ENCODE assay signal across 9 cellular contexts in the genomic region with DNA sequence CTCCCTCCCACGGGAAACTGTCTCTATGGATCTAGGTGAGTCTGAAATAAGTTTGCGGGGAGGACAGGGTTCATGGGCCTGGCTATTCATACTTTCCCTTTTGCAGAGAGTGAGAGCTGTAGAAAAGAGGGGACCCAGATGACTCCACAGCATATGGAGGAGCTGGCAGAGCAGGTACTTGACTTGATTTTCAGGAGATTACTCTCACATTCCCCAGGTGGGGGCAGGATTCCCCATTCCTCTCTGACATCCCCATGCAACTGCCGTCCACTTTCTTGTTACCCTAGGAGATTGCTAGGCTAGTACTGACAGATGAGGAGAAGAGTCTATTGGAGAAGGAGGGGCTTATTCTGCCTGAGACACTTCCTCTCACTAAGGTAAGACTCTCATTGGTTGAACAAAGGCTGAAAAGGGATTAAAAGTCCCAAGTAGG. TPM values are rescaled to one million over a fixed set of nuclear protein-coding genes. Genes with fewer than 3 reads are reported as not detected.
DNase-seq lines count a peak whose midpoint lies in the region; ATAC-seq and TF ChIP-seq lines count a peak whose summit lies in the region.
"Had no signal": no experiment of that assay in that cellular context is flagged by ENCODE, and none has a peak within 500 bp of the region (broad histone marks: within the 10 kb centered on the region; RNA-seq: fewer than 3 reads in every experiment).

No MANE protein-coding gene starts in this region.

- no peak for TF ChIP-seq EP300 in suprapubic skin (IDR thresholded peaks at IDR 0.05)

- ATAC-seq in HG02763 (IDR thresholded peaks at IDR 0.05; ENCODE audit: unreplicated experiment) (no peak), GM19395 (IDR thresholded peaks at IDR 0.05; ENCODE audit: unreplicated experiment) (no peak)

- TF ChIP-seq POLR2A in suprapubic skin (IDR thresholded peaks at IDR 0.05) = no peak

- in situ Hi-C loops in GM13976 (cut with MboI; ENCODE audit: low sequenced_read_pairs, unreplicated experiment) = no loop called here

- H3K9me3 ChIP-seq in ascending aorta (no peaks in the 10 kb centered on the region), suprapubic skin (no peaks in the 10 kb centered on the region)

- CTCF ChIA-PET in BJ (lab: Yijun Ruan, JAX) = interaction anchor here (1.0 to 6.5 kb wide), 5 partner anchors 28 to 129 kb away, joined by 3 to 74 read pairs (median 6); a partner anchor contains a TSS

- H3K36me3 ChIP-seq in BJ (ENCODE audit: control insufficient read depth, insufficient read depth, low read length) = peaks cover 25% of the 10 kb centered on the region
- H3K36me3 ChIP-seq in ascending aorta = peaks cover 33 to 39% of the 10 kb centered on the region in 2 donors
- H3K36me3 ChIP-seq in suprapubic skin = peaks cover 32% of the 10 kb centered on the region

- H3K27me3 ChIP-seq in BJ (ENCODE audit: control insufficient read depth, insufficient read depth, low read length) = no peaks in the 10 kb centered on the region
- no peaks in the 10 kb centered on the region for H3K27me3 ChIP-seq in ascending aorta
- H3K27me3 ChIP-seq in suprapubic skin = no peaks in the 10 kb centered on the region

- no peak for TF ChIP-seq CTCF in BJ (IDR thresholded peaks at IDR 0.05; ENCODE audit: insufficient read depth, low read depth, low read length)
- TF ChIP-seq CTCF in GM13976 (IDR thresholded peaks at IDR 0.05; ENCODE audit: borderline replicate concordance, control extremely low read depth, extremely low read depth, insufficient read depth, missing control alignments) = peak; percentile 20
- no peak for TF ChIP-seq CTCF in ascending aorta (IDR thresholded peaks at IDR 0.05)
- TF ChIP-seq CTCF in suprapubic skin (IDR thresholded peaks at IDR 0.05) = no peak

- intact Hi-C loops in ascending aorta (cut with DNase I) = loop anchor here (2.0 to 10.0 kb wide), 3 partner anchors 24 to 618 kb away; a partner anchor contains a TSS

- POLR2A ChIA-PET in BJ (lab: Charles Lee) = interaction anchor here (0.6 to 1.8 kb wide), 2 partner anchors 42 to 664 kb away, joined by 13 read pairs; no protein-coding TSS in a partner anchor

- H3K4me3 ChIP-seq in BJ (ENCODE audit: low read depth, low read length) = peak overlapping the region; percentile 83
- peak overlapping the region; percentile 74 to 81 for H3K4me3 ChIP-seq in ascending aorta
- peak overlapping the region; percentile 65 for H3K4me3 ChIP-seq in suprapubic skin

- 6% methylated on average over 3 of the region's 3 CpGs for WGBS in suprapubic skin

- DNase-seq in BJ (ENCODE audit: low read depth) (no peak), GM13976 (ENCODE audit: low spot score) (peak; percentile 55), NCI-H524 treated with DMSO at 0.1 percent for 48 hours (lab: John Stamatoyannopoulos, UW) (peak; percentile 74), ascending aorta (ENCODE audit: low spot score in 2 of 2) (no peak), islet precursor cell (peak; percentile 91), suprapubic skin (ENCODE audit: low spot score in 2 of 2) (no peak)

- H3K4me1 ChIP-seq in ascending aorta (peaks cover 17 to 24% of the 10 kb centered on the region in 2 donors), suprapubic skin (peaks cover 45% of the 10 kb centered on the region)

- H3K27ac ChIP-seq in ascending aorta (peak overlapping the region; percentile 98 to 99), suprapubic skin (peak overlapping the region; percentile 96)

RNA-seq across cellular contexts. Expression of a gene that starts 0.7 kb away (rescaled TPM):
- 67.9 and 75.8 TPM in 2 replicates for polyA plus RNA-seq in BJ (2011; rRNA removed)
- 43.3 and 58.6 TPM in 2 replicates for polyA minus RNA-seq in BJ (2011; rRNA and poly(A)+ RNA removed)
- total RNA-seq in ascending aorta (48.3 TPM), suprapubic skin (10 to 100 TPM; 18.8 to 24.1 (median 23.1) TPM)

RNA-seq across cellular contexts. Expression of a gene that starts 1.1 kb away (rescaled TPM):
- polyA plus RNA-seq in BJ (2011; rRNA removed) = 215 and 399 TPM in 2 replicates
- polyA minus RNA-seq in BJ (2011; rRNA and poly(A)+ RNA removed) = 1,219 and 1,318 TPM in 2 replicates
- total RNA-seq in ascending aorta = 735 TPM
- total RNA-seq in suprapubic skin = 100 to 1,000 TPM; 126 to 179 (median 152) TPM

RNA-seq across cellular contexts. Expression of a gene that starts 15.9 kb away (rescaled TPM):
- polyA plus RNA-seq in BJ (2011; rRNA removed) = 30.3 and 44.1 TPM in 2 replicates
- 24.5 and 32.9 TPM in 2 replicates for polyA minus RNA-seq in BJ (2011; rRNA and poly(A)+ RNA removed)
- 40.7 TPM for total RNA-seq in ascending aorta
- 100 to 1,000 TPM in 1 of 4 donors, 10 to 100 TPM in 3; 46.6 to 123 (median 73.5) TPM for total RNA-seq in suprapubic skin

RNA-seq across cellular contexts. Expression of a gene that starts 16.0 kb away (rescaled TPM):
- 17.4 and 19.7 TPM in 2 replicates for polyA plus RNA-seq in BJ (2011; rRNA removed)
- 16.5 and 20.0 TPM in 2 replicates for polyA minus RNA-seq in BJ (2011; rRNA and poly(A)+ RNA removed)
- total RNA-seq in ascending aorta (24.8 TPM), suprapubic skin (10 to 100 TPM; 20.2 to 34.7 (median 27.7) TPM)

RNA-seq across cellular contexts. Expression of a gene that starts 21.0 kb away (rescaled TPM):
- polyA plus RNA-seq in BJ (2011; rRNA removed) = not detected in 2 replicates
- not detected in 2 replicates for polyA minus RNA-seq in BJ (2011; rRNA and poly(A)+ RNA removed)
- total RNA-seq in ascending aorta = not detected
- total RNA-seq in suprapubic skin = not detected
- total RNA-seq: T-helper 1 cell treated with Interleukin-12 subunit alpha and Interleukin-12 subunit beta and Interleukin-4 antibody, amounts not matched to agents 30 ng/mL and 1 ng/mL, for 36 hours had no signal

Comparison
In these comparisons a context has a peak if more than half of its experiments do, and no peak if none do; other contexts are left out.
1. DNase-seq: peak in GM13976 (single experiment), NCI-H524 treated with DMSO at 0.1 percent for 48 hours (single experiment) and islet precursor cell (single experiment); none in BJ (single experiment), ascending aorta (0 of 2) and suprapubic skin (0 of 2).
2. Peak in every context shown above with its lines, with median percentiles within 50 percentile points of each other: H3K4me3 ChIP-seq.